ENCODE assay signal across 18 cellular contexts in the genomic region with DNA sequence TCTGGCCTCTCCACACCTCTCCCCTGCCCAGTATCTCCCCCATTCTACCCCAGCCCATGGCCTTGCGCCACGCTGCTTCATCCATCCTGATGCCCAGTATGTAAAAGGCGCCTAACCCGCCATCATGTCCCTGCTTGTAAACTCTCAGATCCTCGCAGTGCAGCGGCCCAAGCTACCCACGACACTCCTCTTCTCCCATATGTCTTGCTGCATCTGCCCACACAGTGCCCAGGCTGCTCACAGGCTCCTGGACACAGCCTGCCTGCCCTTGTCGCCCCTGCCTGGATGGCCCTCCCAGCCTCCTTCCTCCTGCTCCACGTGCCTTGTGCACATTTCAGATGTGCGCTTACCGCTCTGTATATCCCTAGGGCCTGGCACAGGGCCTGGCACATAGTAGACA.
A peak's percentile ranks its signal among the peaks of the same experiment; 100 is the strongest.
DNase-seq lines count a peak whose midpoint lies in the region; ATAC-seq, FAIRE-seq and TF ChIP-seq lines count a peak whose summit lies in the region.
"Had no signal": no experiment of that assay in that cellular context is flagged by ENCODE, and none has a peak within 500 bp of the region (broad histone marks: within the 10 kb centered on the region; RNA-seq: fewer than 3 reads in every experiment).

No MANE protein-coding gene starts in this region.

- no peaks in the 10 kb centered on the region; the same call in 1 of the 2 replicates for H3K23me2 ChIP-seq in H1 (ENCODE audit: low read depth, low read length)

- no peak overlapping the region for H2AFZ ChIP-seq in H1 (ENCODE audit: low read length)

- H3K9ac ChIP-seq in H1 (replicated peaks in 1 of 4; ENCODE audit: extremely low read depth in 1 of 4, low read depth in 3 of 4, low read length in 3 of 4) = no peak overlapping the region

- H2BK120ac ChIP-seq in H1 (replicated peaks; ENCODE audit: low read depth, low read length) = no peak overlapping the region

- H2AK5ac ChIP-seq in H1 (ENCODE audit: low read depth, low read length) = 0 out of 2 replicates have a peak overlapping the region, but pooled peaks have one; percentile 2

- H3K27me3 Mint-ChIP-seq in natural killer cell treated with Interleukin-12 subunit alpha and Interleukin-12 subunit beta and Interleukin-15 and Interleukin-18, amount 100 ng/mL, for 72 hours = no peaks in the 10 kb centered on the region
- no peaks in the 10 kb centered on the region for H3K27me3 Mint-ChIP-seq in natural killer cell (ENCODE audit: low read depth in 2 of 2)
- H3K27me3 Mint-ChIP-seq in activated CD4-positive, alpha-beta memory T cell treated with anti-CD3 and anti-CD28 coated beads for 36 hours = no peaks in the 10 kb centered on the region
- H3K27me3 Mint-ChIP-seq: type B pancreatic cell had no signal

- H3K36me3 Mint-ChIP-seq in natural killer cell treated with Interleukin-12 subunit alpha and Interleukin-12 subunit beta and Interleukin-15 and Interleukin-18, amount 100 ng/mL, for 72 hours = peaks cover 21% of the 10 kb centered on the region
- H3K36me3 Mint-ChIP-seq in natural killer cell = peaks cover 13% of the 10 kb centered on the region
- H3K36me3 Mint-ChIP-seq in activated CD4-positive, alpha-beta memory T cell treated with anti-CD3 and anti-CD28 coated beads for 36 hours = peaks cover 24% of the 10 kb centered on the region

- WGBS in H1 (ENCODE audit: extremely low coverage in 1 of 2, insufficient coverage in 1 of 2, insufficient read length in 1 of 2, insufficient replicate concordance in 2 of 2, low coverage in 1 of 2, low lambda C conversion rate in 2 of 2, missing lambda C conversion rate in 1 of 2), 2 experiments = 93% methylated on average over 11 of the region's 11 CpGs; no CpG with 5 or more reads in 1 of the 2 experiments
- 90 to 92% methylated on average over 11 of the region's 11 CpGs for WGBS in thyroid gland, 2 donors

- no peak overlapping the region for H4K91ac ChIP-seq in H1 (replicated peaks; ENCODE audit: insufficient read length, low read length)

- H3K9me3 ChIP-seq in H1 (ENCODE audit: insufficient read depth in 2 of 2, low read depth in 1 of 2, low read length in 1 of 2) (no peaks in the 10 kb centered on the region), thyroid gland (no peaks in the 10 kb centered on the region)

- H3K27ac ChIP-seq in H1 (ENCODE audit: low read depth, low read length) (no peak overlapping the region), thyroid gland (peak overlapping the region in 2 of 3 donors; percentile 24 to 53)
- H3K27ac ChIP-seq: epithelial cell of prostate had no signal

- H4K20me1 ChIP-seq in H1 (replicated peaks in 1 of 2; ENCODE audit: control insufficient read depth in 1 of 2, insufficient read depth in 2 of 2, low read length in 2 of 2) = peaks cover 0 to under 1% of the 10 kb centered on the region in 2 experiments

- no peak for TF ChIP-seq POLR2A in H1 (IDR thresholded peaks at IDR 0.05; ENCODE audit: control extremely low read depth in 1 of 2, low read depth in 2 of 2, low read length in 2 of 2)
- no peak for TF ChIP-seq POLR2A in thyroid gland (IDR thresholded peaks at IDR 0.05)

- no peak overlapping the region for H2BK5ac ChIP-seq in H1 (ENCODE audit: low read depth, low read length)

- H2BK12ac ChIP-seq in H1 (ENCODE audit: low read depth, low read length) = no peak overlapping the region

- H3K4me3 Mint-ChIP-seq in natural killer cell treated with Interleukin-12 subunit alpha and Interleukin-12 subunit beta and Interleukin-15 and Interleukin-18, amount 100 ng/mL, for 72 hours = no peak overlapping the region
- no peak overlapping the region for H3K4me3 Mint-ChIP-seq in natural killer cell
- H3K4me3 Mint-ChIP-seq in activated CD4-positive, alpha-beta memory T cell treated with anti-CD3 and anti-CD28 coated beads for 36 hours = no peak overlapping the region
- H3K4me3 Mint-ChIP-seq: H9, type B pancreatic cell had no signal

- no peak for FAIRE-seq in H1 (lab: Jason Lieb, UNC)
- FAIRE-seq: frontal cortex, GM19239, kidney had no signal

- TF ChIP-seq EP300 in H1 (IDR thresholded peaks at IDR 0.05; ENCODE audit: borderline replicate concordance in 1 of 2, low read depth in 2 of 2, low read length in 2 of 2) = no peak

- no peak overlapping the region for H3K4me3 ChIP-seq in H1 (ENCODE audit: extremely low read depth in 1 of 4, insufficient read depth in 2 of 4, low read depth in 3 of 4, low read length in 4 of 4)
- no peak overlapping the region for H3K4me3 ChIP-seq in thyroid gland (replicated peaks in 1 of 3)
- H3K4me3 ChIP-seq in foreskin fibroblast (ENCODE audit: low read depth in 1 of 2, low read length in 2 of 2) = no peak overlapping the region
- H3K4me3 ChIP-seq: lung had no signal

- peaks cover 61 to 76% of the 10 kb centered on the region in 2 donors for H3K4me1 Mint-ChIP-seq in natural killer cell treated with Interleukin-12 subunit alpha and Interleukin-12 subunit beta and Interleukin-15 and Interleukin-18, amount 100 ng/mL, for 72 hours (ENCODE audit: low read depth in 2 of 2)
- peaks cover 11 to 15% of the 10 kb centered on the region in 2 donors for H3K4me1 Mint-ChIP-seq in natural killer cell
- peaks cover 76% of the 10 kb centered on the region for H3K4me1 Mint-ChIP-seq in activated CD4-positive, alpha-beta memory T cell treated with anti-CD3 and anti-CD28 coated beads for 36 hours (ENCODE audit: low read depth)

- no peak overlapping the region for H2BK20ac ChIP-seq in H1 (ENCODE audit: low read length)

- H3K36me3 ChIP-seq in H1 (ENCODE audit: control insufficient read depth in 2 of 4, insufficient read depth in 4 of 4, low read length in 3 of 4) = no peaks in the 10 kb centered on the region
- no peaks in the 10 kb centered on the region for H3K36me3 ChIP-seq in thyroid gland

- H3K79me2 ChIP-seq in H1 (ENCODE audit: control insufficient read depth in 1 of 2, insufficient read depth in 2 of 2, low read length in 2 of 2) = no peaks in the 10 kb centered on the region

- H3K4me2 ChIP-seq in H1 (ENCODE audit: insufficient read depth in 1 of 2, low read depth in 2 of 2, low read length in 2 of 2) = no peak overlapping the region

- no peaks in the 10 kb centered on the region for H3K27me3 ChIP-seq in H1 (replicated peaks in 1 of 4; ENCODE audit: control insufficient read depth in 3 of 4, extremely low read depth in 1 of 4, insufficient read depth in 3 of 4, low read length in 3 of 4)
- H3K27me3 ChIP-seq in thyroid gland = no peaks in the 10 kb centered on the region

- TF ChIP-seq CTCF in natural killer cell (IDR thresholded peaks at IDR 0.05) = no peak
- TF ChIP-seq CTCF in H1 (IDR thresholded peaks at IDR 0.05; ENCODE audit: control extremely low read depth in 1 of 3, insufficient read depth in 1 of 3, low read depth in 1 of 3, low read length in 3 of 3) = no peak
- no peak for TF ChIP-seq CTCF in thyroid gland (IDR thresholded peaks at IDR 0.05)
- TF ChIP-seq CTCF in foreskin fibroblast (IDR thresholded peaks at IDR 0.05; ENCODE audit: low read depth, low read length) = no peak

- no peak overlapping the region for H4K5ac ChIP-seq in H1 (ENCODE audit: insufficient read length, low read depth, low read length)

- H3K18ac ChIP-seq in H1 (ENCODE audit: extremely low read depth, low read length) = no peak overlapping the region

- H3K27ac Mint-ChIP-seq in natural killer cell treated with Interleukin-12 subunit alpha and Interleukin-12 subunit beta and Interleukin-15 and Interleukin-18, amount 100 ng/mL, for 72 hours = peak overlapping the region; percentile 66 to 97
- H3K27ac Mint-ChIP-seq in natural killer cell = no peak overlapping the region
- peak overlapping the region; percentile 68 for H3K27ac Mint-ChIP-seq in activated CD4-positive, alpha-beta memory T cell treated with anti-CD3 and anti-CD28 coated beads for 36 hours
- H3K27ac Mint-ChIP-seq: type B pancreatic cell had no signal

- H3K4me1 ChIP-seq in H1 (replicated peaks in 1 of 4; ENCODE audit: control insufficient read depth in 3 of 4, insufficient read depth in 4 of 4, low read length in 3 of 4) (no peaks in the 10 kb centered on the region; a peak in 3 of 7 replicates), thyroid gland (peaks cover 21 to 26% of the 10 kb centered on the region in 2 donors)

- no peak overlapping the region for H3K14ac ChIP-seq in H1 (ENCODE audit: insufficient read length)

- TF ChIP-seq RAD21 in H1 (IDR thresholded peaks at IDR 0.05 in 1 of 2, conservative IDR thresholded peaks at IDR 0.05 in 1 of 2; ENCODE audit: low read depth in 2 of 2, low read length in 2 of 2) = no peak

- no peak overlapping the region for H3K56ac ChIP-seq in H1 (replicated peaks; ENCODE audit: insufficient read length, low read depth, low read length)

- no peaks in the 10 kb centered on the region for H3K9me3 Mint-ChIP-seq in natural killer cell treated with Interleukin-12 subunit alpha and Interleukin-12 subunit beta and Interleukin-15 and Interleukin-18, amount 100 ng/mL, for 72 hours
- no peaks in the 10 kb centered on the region for H3K9me3 Mint-ChIP-seq in natural killer cell
- H3K9me3 Mint-ChIP-seq in activated CD4-positive, alpha-beta memory T cell treated with anti-CD3 and anti-CD28 coated beads for 36 hours = no peaks in the 10 kb centered on the region
- H3K9me3 Mint-ChIP-seq: H9, type B pancreatic cell had no signal

- intact Hi-C loops in natural killer cell (cut with micrococcal nuclease) (no loop called here), thyroid gland (cut with DNase I) (no loop called here)
- intact Hi-C loops in activated CD4-positive, alpha-beta memory T cell treated with anti-CD3 and anti-CD28 coated beads for 36 hours (cut with micrococcal nuclease) = no loop called here

- no peaks in the 10 kb centered on the region; the same call in 1 of the 2 replicates for H3K79me1 ChIP-seq in H1 (ENCODE audit: low read depth, low read length)

- DNase-seq in natural killer cell treated with Interleukin-12 subunit alpha and Interleukin-12 subunit beta and Interleukin-15 and Interleukin-18, amount 100 ng/mL, for 72 hours (ENCODE audit: low spot score) = no peak
- DNase-seq in natural killer cell (no peak), H1 (ENCODE audit: low read depth in 1 of 2, low spot score in 2 of 2) (no peak), thyroid gland (no peak), NK-92 (lab: John Stamatoyannopoulos, UW; ENCODE audit: unreplicated experiment) (no peak), foreskin fibroblast (no peak)
- no peak for DNase-seq in activated CD4-positive, alpha-beta memory T cell treated with anti-CD3 and anti-CD28 coated beads for 36 hours
- DNase-seq: activated T-cell treated with anti-CD3 and anti-CD28 coated beads, Interleukin-2, amount 50 U/mL, for 1 hour; H9; kidney; NCI-H1436; stimulated activated naive CD4-positive, alpha-beta T cell treated with Interleukin-2 at 50 U/mL for 16 hours had no signal

- no peak overlapping the region for H3K4ac ChIP-seq in H1 (replicated peaks; ENCODE audit: insufficient read length, low read depth, low read length)

- H3K23ac ChIP-seq in H1 (ENCODE audit: insufficient read length) = no peak overlapping the region

- H4K8ac ChIP-seq in H1 (ENCODE audit: extremely low read depth, insufficient read depth, low read length) = no peak overlapping the region

- H2BK15ac ChIP-seq in H1 (ENCODE audit: low read length) = no peak overlapping the region

- no peak for ATAC-seq in natural killer cell treated with Interleukin-12 subunit alpha and Interleukin-12 subunit beta and Interleukin-15 and Interleukin-18, amount 100 ng/mL, for 72 hours
- no peak for ATAC-seq in natural killer cell
- no peak for ATAC-seq in HG03565 (IDR thresholded peaks at IDR 0.05; ENCODE audit: unreplicated experiment)

- CTCF ChIA-PET in activated CD4-positive, alpha-beta memory T cell treated with anti-CD3 and anti-CD28 coated beads for 36 hours (lab: Charles Lee) = interaction anchor here (1.0 kb wide), 1 partner anchor 145 kb away, joined by 7 read pairs; no protein-coding TSS in a partner anchor
- CTCF ChIA-PET in H1 (lab: Charles Lee; ENCODE audit: partially characterized antibody) = interaction anchor here (0.9 to 1.5 kb wide), 3 partner anchors 12 to 109 kb away, joined by 3 to 4 read pairs (median 3); no protein-coding TSS in a partner anchor

- POLR2A ChIA-PET in activated CD4-positive, alpha-beta memory T cell treated with anti-CD3 and anti-CD28 coated beads for 36 hours (lab: Charles Lee) = interaction anchor here (1.1 to 1.3 kb wide), 3 partner anchors 12 to 108 kb away, joined by 3 read pairs; no protein-coding TSS in a partner anchor
- POLR2A ChIA-PET in H1 (lab: Charles Lee; ENCODE audit: partially characterized antibody) = interaction anchor here (0.6 kb wide), 1 partner anchor 79 kb away, joined by 3 read pairs; no protein-coding TSS in a partner anchor

Comparison
In these comparisons a context has a peak if more than half of its experiments do, and no peak if none do; other contexts are left out.
1. H3K27ac Mint-ChIP-seq: peak in natural killer cell treated with Interleukin-12 subunit alpha and Interleukin-12 subunit beta and Interleukin-15 and Interleukin-18, amount 100 ng/mL, for 72 hours (2 of 2) and activated CD4-positive, alpha-beta memory T cell treated with anti-CD3 and anti-CD28 coated beads for 36 hours (single experiment); none in natural killer cell (0 of 2).